1 cellular context compared by ENCODE assay signal in the genomic region with DNA sequence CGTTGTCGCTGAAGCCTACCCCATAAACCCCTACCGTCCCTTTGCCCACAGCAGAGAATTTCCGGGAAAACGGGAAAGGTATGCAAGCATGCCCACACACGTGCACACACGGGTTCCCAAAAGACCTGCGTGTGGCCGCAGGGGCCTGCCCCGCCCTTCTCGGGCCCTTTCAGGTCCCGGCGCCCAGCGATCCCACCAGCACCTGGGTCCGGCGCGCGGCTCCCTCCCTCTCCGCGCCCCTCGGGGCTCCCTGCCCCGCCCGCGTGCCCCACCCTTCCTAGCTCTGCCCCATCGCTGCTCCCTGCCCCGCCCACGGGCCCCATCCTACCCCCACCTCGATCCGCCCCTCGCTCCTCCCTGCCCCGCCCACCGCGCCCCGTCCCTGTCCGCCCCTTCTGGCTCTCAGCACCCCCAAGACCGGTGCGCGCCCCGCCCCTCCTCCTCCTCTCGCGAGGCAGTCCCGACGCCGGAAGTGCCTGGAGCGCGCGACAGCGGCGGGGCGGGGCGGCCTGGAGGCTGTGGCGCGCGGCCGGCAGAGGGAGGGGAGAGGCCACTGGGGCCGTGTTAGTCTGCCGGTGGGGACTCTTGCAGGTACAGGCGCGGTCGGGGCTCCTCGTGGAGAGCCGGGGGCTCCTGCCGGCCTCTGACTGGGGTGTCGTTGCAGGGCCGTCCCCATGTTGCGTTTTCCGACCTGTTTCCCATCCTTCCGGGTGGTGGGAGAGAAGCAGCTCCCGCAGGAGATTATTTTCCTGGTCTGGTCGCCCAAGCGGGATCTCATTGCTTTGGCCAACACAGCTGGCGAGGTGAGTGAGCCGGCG.
A peak's percentile ranks its signal among the peaks of the same experiment; 100 is the strongest.
TF ChIP-seq lines count a peak whose summit lies in the region.

Gene ANAPC4 (plus strand): TSS at position 510 of the 818 bp plus-strand sequence. CDS start 165 bp downstream, at position 675.

TF ChIP-seq in GM23338, 12 proteins besides CTCF, POLR2A, EP300 and RAD21 (continued from another document):
- TF ChIP-seq, protein P1, sequence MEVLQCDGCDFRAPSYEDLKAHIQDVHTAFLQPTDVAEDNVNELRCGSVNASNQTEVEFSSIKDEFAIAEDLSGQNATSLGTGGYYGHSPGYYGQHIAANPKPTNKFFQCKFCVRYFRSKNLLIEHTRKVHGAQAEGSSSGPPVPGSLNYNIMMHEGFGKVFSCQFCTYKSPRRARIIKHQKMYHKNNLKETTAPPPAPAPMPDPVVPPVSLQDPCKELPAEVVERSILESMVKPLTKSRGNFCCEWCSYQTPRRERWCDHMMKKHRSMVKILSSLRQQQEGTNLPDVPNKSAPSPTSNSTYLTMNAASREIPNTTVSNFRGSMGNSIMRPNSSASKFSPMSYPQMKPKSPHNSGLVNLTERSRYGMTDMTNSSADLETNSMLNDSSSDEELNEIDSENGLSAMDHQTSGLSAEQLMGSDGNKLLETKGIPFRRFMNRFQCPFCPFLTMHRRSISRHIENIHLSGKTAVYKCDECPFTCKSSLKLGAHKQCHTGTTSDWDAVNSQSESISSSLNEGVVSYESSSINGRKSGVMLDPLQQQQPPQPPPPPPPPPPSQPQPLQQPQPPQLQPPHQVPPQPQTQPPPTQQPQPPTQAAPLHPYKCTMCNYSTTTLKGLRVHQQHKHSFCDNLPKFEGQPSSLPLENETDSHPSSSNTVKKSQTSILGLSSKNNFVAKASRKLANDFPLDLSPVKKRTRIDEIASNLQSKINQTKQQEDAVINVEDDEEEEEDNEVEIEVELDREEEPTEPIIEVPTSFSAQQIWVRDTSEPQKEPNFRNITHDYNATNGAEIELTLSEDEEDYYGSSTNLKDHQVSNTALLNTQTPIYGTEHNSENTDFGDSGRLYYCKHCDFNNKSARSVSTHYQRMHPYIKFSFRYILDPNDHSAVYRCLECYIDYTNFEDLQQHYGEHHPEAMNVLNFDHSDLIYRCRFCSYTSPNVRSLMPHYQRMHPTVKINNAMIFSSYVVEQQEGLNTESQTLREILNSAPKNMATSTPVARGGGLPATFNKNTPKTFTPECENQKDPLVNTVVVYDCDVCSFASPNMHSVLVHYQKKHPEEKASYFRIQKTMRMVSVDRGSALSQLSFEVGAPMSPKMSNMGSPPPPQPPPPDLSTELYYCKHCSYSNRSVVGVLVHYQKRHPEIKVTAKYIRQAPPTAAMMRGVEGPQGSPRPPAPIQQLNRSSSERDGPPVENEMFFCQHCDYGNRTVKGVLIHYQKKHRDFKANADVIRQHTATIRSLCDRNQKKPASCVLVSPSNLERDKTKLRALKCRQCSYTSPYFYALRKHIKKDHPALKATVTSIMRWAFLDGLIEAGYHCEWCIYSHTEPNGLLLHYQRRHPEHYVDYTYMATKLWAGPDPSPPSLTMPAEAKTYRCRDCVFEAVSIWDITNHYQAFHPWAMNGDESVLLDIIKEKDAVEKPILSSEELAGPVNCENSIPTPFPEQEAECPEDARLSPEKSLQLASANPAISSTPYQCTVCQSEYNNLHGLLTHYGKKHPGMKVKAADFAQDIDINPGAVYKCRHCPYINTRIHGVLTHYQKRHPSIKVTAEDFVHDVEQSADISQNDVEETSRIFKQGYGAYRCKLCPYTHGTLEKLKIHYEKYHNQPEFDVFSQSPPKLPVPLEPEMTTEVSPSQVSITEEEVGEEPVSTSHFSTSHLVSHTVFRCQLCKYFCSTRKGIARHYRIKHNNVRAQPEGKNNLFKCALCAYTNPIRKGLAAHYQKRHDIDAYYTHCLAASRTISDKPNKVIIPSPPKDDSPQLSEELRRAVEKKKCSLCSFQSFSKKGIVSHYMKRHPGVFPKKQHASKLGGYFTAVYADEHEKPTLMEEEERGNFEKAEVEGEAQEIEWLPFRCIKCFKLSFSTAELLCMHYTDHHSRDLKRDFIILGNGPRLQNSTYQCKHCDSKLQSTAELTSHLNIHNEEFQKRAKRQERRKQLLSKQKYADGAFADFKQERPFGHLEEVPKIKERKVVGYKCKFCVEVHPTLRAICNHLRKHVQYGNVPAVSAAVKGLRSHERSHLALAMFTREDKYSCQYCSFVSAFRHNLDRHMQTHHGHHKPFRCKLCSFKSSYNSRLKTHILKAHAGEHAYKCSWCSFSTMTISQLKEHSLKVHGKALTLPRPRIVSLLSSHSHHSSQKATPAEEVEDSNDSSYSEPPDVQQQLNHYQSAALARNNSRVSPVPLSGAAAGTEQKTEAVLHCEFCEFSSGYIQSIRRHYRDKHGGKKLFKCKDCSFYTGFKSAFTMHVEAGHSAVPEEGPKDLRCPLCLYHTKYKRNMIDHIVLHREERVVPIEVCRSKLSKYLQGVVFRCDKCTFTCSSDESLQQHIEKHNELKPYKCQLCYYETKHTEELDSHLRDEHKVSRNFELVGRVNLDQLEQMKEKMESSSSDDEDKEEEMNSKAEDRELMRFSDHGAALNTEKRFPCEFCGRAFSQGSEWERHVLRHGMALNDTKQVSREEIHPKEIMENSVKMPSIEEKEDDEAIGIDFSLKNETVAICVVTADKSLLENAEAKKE (CRISPR knock-in tag; IDR thresholded peaks at IDR 0.05) = no peak
- no peak for TF ChIP-seq NANOG (IDR thresholded peaks at IDR 0.05; ENCODE audit: borderline replicate concordance)
- no peak for TF ChIP-seq ZNF331 (CRISPR knock-in tag; IDR thresholded peaks at IDR 0.05; ENCODE audit: low read depth)
- no peak for TF ChIP-seq ZNF114 (CRISPR knock-in tag; IDR thresholded peaks at IDR 0.05)
- TF ChIP-seq REST (IDR thresholded peaks at IDR 0.05; ENCODE audit: unreplicated experiment) = no peak
- TF ChIP-seq, protein P2, sequence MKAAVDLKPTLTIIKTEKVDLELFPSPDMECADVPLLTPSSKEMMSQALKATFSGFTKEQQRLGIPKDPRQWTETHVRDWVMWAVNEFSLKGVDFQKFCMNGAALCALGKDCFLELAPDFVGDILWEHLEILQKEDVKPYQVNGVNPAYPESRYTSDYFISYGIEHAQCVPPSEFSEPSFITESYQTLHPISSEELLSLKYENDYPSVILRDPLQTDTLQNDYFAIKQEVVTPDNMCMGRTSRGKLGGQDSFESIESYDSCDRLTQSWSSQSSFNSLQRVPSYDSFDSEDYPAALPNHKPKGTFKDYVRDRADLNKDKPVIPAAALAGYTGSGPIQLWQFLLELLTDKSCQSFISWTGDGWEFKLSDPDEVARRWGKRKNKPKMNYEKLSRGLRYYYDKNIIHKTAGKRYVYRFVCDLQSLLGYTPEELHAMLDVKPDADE (IDR thresholded peaks at IDR 0.05) = peak; percentile 57; the same call in 1 of the 2 replicates
